In the genomic region with DNA sequence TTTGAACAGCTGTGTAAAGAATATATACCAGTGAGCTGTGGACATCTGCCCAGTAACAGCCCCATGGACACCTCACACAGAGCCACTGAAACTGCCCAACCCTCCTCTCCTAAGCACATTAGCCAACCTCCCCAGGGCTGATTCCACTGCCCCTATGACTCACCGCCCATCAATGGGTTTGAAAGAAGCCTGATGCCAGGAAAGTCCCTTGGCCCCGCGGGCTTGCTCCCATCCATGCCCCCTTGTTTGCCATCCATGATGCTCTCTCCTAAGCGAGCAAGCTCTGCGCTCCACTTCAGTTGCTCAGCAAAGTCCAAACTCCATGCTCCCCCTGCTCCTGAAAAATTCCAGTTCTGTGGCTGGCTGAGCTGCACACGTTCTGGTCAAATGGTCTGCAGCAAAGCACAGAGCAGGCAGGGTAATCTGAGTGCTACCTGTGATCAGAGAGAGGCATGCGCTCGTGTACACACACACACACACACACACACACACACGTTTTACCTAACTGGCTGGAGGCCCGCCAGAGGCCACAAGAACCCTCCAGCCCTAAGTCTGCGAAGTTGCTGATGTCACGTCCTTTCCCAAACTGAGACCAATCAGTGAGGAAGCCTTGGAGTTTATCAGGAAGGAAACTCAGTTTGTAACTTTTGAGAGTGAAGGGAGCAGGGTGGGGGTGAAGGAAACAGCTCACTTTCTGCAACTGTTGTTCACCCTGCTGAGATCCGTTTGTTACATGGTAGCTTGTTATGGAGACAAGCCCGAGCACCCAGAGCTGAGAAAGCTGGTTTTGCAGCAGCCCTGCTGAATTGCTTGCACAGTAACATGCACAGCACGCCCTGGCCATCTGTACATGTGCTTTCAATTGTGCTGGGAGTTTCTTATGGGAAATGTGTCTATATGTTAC, we compare ENCODE assay signal across 8 cellular contexts.
A peak's percentile ranks its signal among the peaks of the same experiment; 100 is the strongest.
DNase-seq lines count a peak whose midpoint lies in the region; ATAC-seq and TF ChIP-seq lines count a peak whose summit lies in the region.

A gene with protein sequence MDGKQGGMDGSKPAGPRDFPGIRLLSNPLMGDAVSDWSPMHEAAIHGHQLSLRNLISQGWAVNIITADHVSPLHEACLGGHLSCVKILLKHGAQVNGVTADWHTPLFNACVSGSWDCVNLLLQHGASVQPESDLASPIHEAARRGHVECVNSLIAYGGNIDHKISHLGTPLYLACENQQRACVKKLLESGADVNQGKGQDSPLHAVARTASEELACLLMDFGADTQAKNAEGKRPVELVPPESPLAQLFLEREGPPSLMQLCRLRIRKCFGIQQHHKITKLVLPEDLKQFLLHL (minus strand): TSS at position 466 of the 904 bp plus-strand sequence. CDS start 209 bp downstream, at position 257.

- TF ChIP-seq CTCF in VCaP (conservative IDR thresholded peaks at IDR 0.05), result no peak

- DNase-seq in activated naive CD4-positive, alpha-beta T cell treated with Interleukin-2 at 50 U/mL for 16 hours, result peak; percentile 2
- no peak for DNase-seq in activated naive CD4-positive, alpha-beta T cell treated with anti-CD3 and anti-CD28 coated beads, Interleukin-2, amount 50 U/mL, for 16 hours
- DNase-seq in HuH-7 (ENCODE audit: low spot score), result peak; percentile 23
- peak; percentile 59 for DNase-seq in fibroblast of peridontal ligament (ENCODE audit: extremely low read depth)
- peak; percentile 8 for DNase-seq in pons (ENCODE audit: low spot score)
- no peak for DNase-seq in T-helper 9 cell

- no peak for ATAC-seq in GM18858 (IDR thresholded peaks at IDR 0.05; ENCODE audit: unreplicated experiment)

- H3K27ac ChIP-seq in VCaP, result peak within 1 kb of the TSS; percentile 72

Comparison
In these comparisons a context has a peak if more than half of its experiments do, and no peak if none do; other contexts are left out.
1. DNase-seq: peak in activated naive CD4-positive, alpha-beta T cell treated with Interleukin-2 at 50 U/mL for 16 hours (single experiment), HuH-7 (single experiment), fibroblast of peridontal ligament (single experiment) and pons (single experiment); none in activated naive CD4-positive, alpha-beta T cell treated with anti-CD3 and anti-CD28 coated beads, Interleukin-2, amount 50 U/mL, for 16 hours (single experiment) and T-helper 9 cell (single experiment).